ENCODE assay signal across 9 cellular contexts in genomic region chr9:97502984-97503861, GRCh38. TPM values are rescaled to one million over a fixed set of nuclear protein-coding genes. Genes with fewer than 3 reads are reported as not detected.
DNase-seq lines count a peak whose midpoint lies in the region; TF ChIP-seq lines count a peak whose summit lies in the region.
"Had no signal": no experiment of that assay in that cellular context is flagged by ENCODE, and none has a peak within 500 bp of the region (broad histone marks: within the 10 kb centered on the region; RNA-seq: fewer than 3 reads in every experiment).

No MANE protein-coding gene starts in this region.

- DNase-seq in WERI-Rb-1 (no peak), left ventricle myocardium inferior (no peak), RKO (ENCODE audit: low spot score) (no peak), cortex of kidney (lab: John Stamatoyannopoulos, UW) (no peak), OCI-LY7 (ENCODE audit: low spot score) (no peak), SJCRH30 (no peak)
- DNase-seq: cerebellar nuclear complex had no signal

- H3K27ac ChIP-seq in WERI-Rb-1 (no peak overlapping the region), left ventricle myocardium inferior (replicated peaks) (peak overlapping the region; percentile 92), rectal smooth muscle tissue (ENCODE audit: low read depth, low read length) (peak overlapping the region; percentile 18), OCI-LY7 (ENCODE audit: low read depth, low read length, poor library complexity, severe bottlenecking) (no peak overlapping the region), SJCRH30 (no peak overlapping the region)

- CTCF ChIA-PET in OCI-LY7 (lab: Charles Lee; ENCODE audit: unreplicated experiment) = no interaction called here

- BruUV-seq in OCI-LY7 (replicated peaks; lab: Mats Ljungman, UMichigan) = no TSS peak

- no peak overlapping the region for H2AFZ ChIP-seq in OCI-LY7 (ENCODE audit: low read length)

- H3K9me3 ChIP-seq in WERI-Rb-1 (ENCODE audit: severe bottlenecking) (no peaks in the 10 kb centered on the region), left ventricle myocardium inferior (replicated peaks) (no peaks in the 10 kb centered on the region), OCI-LY7 (ENCODE audit: low read length) (no peaks in the 10 kb centered on the region), SJCRH30 (replicated peaks) (no peaks in the 10 kb centered on the region)

- TF ChIP-seq CTCF in GM12875 (IDR thresholded peaks at IDR 0.05; ENCODE audit: borderline replicate concordance, insufficient read depth, low read depth, low read length) (no peak), WERI-Rb-1 (IDR thresholded peaks at IDR 0.05; ENCODE audit: low read depth, low read length) (0 out of 2 replicates have a peak, but pooled peaks have one; percentile 8), left ventricle myocardium inferior (IDR thresholded peaks at IDR 0.05; ENCODE audit: borderline replicate concordance) (no peak), OCI-LY7 (conservative IDR thresholded peaks at IDR 0.05; ENCODE audit: low read length) (no peak)

- H3K79me2 ChIP-seq in OCI-LY7 (ENCODE audit: insufficient read depth, low read depth, low read length) = no peaks in the 10 kb centered on the region

- H3K4me3 ChIP-seq in GM12875 (ENCODE audit: low read depth, low read length) (peak overlapping the region; percentile 93), WERI-Rb-1 (ENCODE audit: low read depth, low read length) (no peak overlapping the region), left ventricle myocardium inferior (peak overlapping the region; percentile 77), rectal smooth muscle tissue (ENCODE audit: low read length) (peak overlapping the region; percentile 80), OCI-LY7 (ENCODE audit: low read depth, low read length, poor library complexity, severe bottlenecking) (no peak overlapping the region), SJCRH30 (no peak overlapping the region)

- POLR2A ChIA-PET in OCI-LY7 (lab: Charles Lee) = no interaction called here

- no peaks in the 10 kb centered on the region; the same call in 1 of the 2 replicates for H3K9me2 ChIP-seq in OCI-LY7 (ENCODE audit: insufficient read depth, low read length)

- no peak overlapping the region for H3K4me2 ChIP-seq in OCI-LY7 (ENCODE audit: low read length)

- H3K4me1 ChIP-seq in left ventricle myocardium inferior (peaks cover 74% of the 10 kb centered on the region), rectal smooth muscle tissue (ENCODE audit: control insufficient read depth, insufficient read depth, low read length) (peaks cover 17% of the 10 kb centered on the region), OCI-LY7 (ENCODE audit: insufficient read depth, low read length, poor library complexity, severe bottlenecking) (no peaks in the 10 kb centered on the region), SJCRH30 (no peaks in the 10 kb centered on the region)

- no peaks in the 10 kb centered on the region for H4K20me1 ChIP-seq in OCI-LY7 (ENCODE audit: insufficient read depth, low read length)

- no peaks in the 10 kb centered on the region for H3K36me3 ChIP-seq in WERI-Rb-1
- no peaks in the 10 kb centered on the region for H3K36me3 ChIP-seq in left ventricle myocardium inferior
- no peaks in the 10 kb centered on the region for H3K36me3 ChIP-seq in rectal smooth muscle tissue (ENCODE audit: control insufficient read depth, insufficient read depth, low read length)
- H3K36me3 ChIP-seq in OCI-LY7 (ENCODE audit: insufficient read depth, low read length) = no peaks in the 10 kb centered on the region
- H3K36me3 ChIP-seq in SJCRH30 = no peaks in the 10 kb centered on the region

- no peak overlapping the region for H3K9ac ChIP-seq in rectal smooth muscle tissue (ENCODE audit: low read length)

- H3K27me3 ChIP-seq in WERI-Rb-1 (ENCODE audit: insufficient read depth, low read depth, severe bottlenecking) (peaks cover 17% of the 10 kb centered on the region), left ventricle myocardium inferior (ENCODE audit: low read depth) (peaks cover 12% of the 10 kb centered on the region), rectal smooth muscle tissue (ENCODE audit: control insufficient read depth, insufficient read depth, low read length) (peaks cover 11% of the 10 kb centered on the region), SJCRH30 (peaks cover 14% of the 10 kb centered on the region)

- intact Hi-C loops in left ventricle myocardium inferior (cut with micrococcal nuclease) = no loop called here
- intact Hi-C loops in OCI-LY7 (cut with micrococcal nuclease; ENCODE audit: unreplicated experiment) = no loop called here

RNA-seq across cellular contexts. Expression of gene TMOD1, which starts 1.8 kb away (rescaled TPM):
- 186 TPM for total RNA-seq in left ventricle myocardium inferior
- not detected in 2 replicates for total RNA-seq in OCI-LY7 (2014; rRNA removed; shearing (Covaris generic))
- total RNA-seq in OCI-LY7 (2022) = not detected in 2 replicates
- 0.43 and 0.55 TPM in 2 replicates for total RNA-seq in SJCRH30 (2014; rRNA removed; shearing (Covaris generic))

Comparison
In these comparisons a context has a peak if more than half of its experiments do, and no peak if none do; other contexts are left out.
1. H3K4me3 ChIP-seq: peak in GM12875 (single experiment), left ventricle myocardium inferior (single experiment) and rectal smooth muscle tissue (single experiment); none in WERI-Rb-1 (single experiment), OCI-LY7 (single experiment) and SJCRH30 (single experiment).
2. H3K27ac ChIP-seq: peak in left ventricle myocardium inferior (single experiment) and rectal smooth muscle tissue (single experiment); none in WERI-Rb-1 (single experiment), OCI-LY7 (single experiment) and SJCRH30 (single experiment).
3. RNA of gene TMOD1, which starts 1.8 kb away (total RNA-seq): 186 TPM in left ventricle myocardium inferior (single experiment); 0.43 to 0.55 TPM in SJCRH30 and not detected in OCI-LY7; every median in the first group is over 100 times any median in the second.